Comparison of ENCODE assay signal across 1 cellular context in genomic region chr19:5718579-5719273, GRCh38.
TF ChIP-seq lines count a peak whose summit lies in the region.

No MANE protein-coding gene starts in this region.

TF ChIP-seq in K562, 482 proteins besides CTCF, POLR2A, EP300 and RAD21 (continued from another document):
- no peak for TF ChIP-seq CGGBP1 (CRISPR knock-in tag; IDR thresholded peaks at IDR 0.05)
- TF ChIP-seq SMAD1 (IDR thresholded peaks at IDR 0.05; ENCODE audit: low read depth, low read length, partially characterized antibody): peak; percentile 94
- TF ChIP-seq SNRNP70 (optimal IDR thresholded peaks at IDR 0.05; ENCODE audit: low read depth, low read length): no peak
- TF ChIP-seq NRF1 (conservative IDR thresholded peaks at IDR 0.05 in 1 of 2, IDR thresholded peaks at IDR 0.05 in 1 of 2): peak in 1 of 2 experiments; percentile 36; a peak in 2 of 4 replicates
- no peak for TF ChIP-seq SMARCA5 (IDR thresholded peaks at IDR 0.05)
- TF ChIP-seq ZNF445 (CRISPR knock-in tag; IDR thresholded peaks at IDR 0.05; ENCODE audit: low read depth): 0 out of 2 replicates have a peak, but pooled peaks have one; percentile 6
- no peak for TF ChIP-seq SRF (CRISPR knock-in tag; IDR thresholded peaks at IDR 0.05)
